22 cellular contexts compared by ENCODE assay signal in genomic region chr10:132047575-132048293, GRCh38. TPM values are rescaled to one million over a fixed set of nuclear protein-coding genes. Genes with fewer than 3 reads are reported as not detected.
DNase-seq lines count a peak whose midpoint lies in the region; ATAC-seq, FAIRE-seq and TF ChIP-seq lines count a peak whose summit lies in the region.
"Had no signal": no experiment of that assay in that cellular context is flagged by ENCODE, and none has a peak within 500 bp of the region (broad histone marks: within the 10 kb centered on the region; RNA-seq: fewer than 3 reads in every experiment).

No MANE protein-coding gene starts in this region.

- no peaks in the 10 kb centered on the region for H3K79me2 ChIP-seq in GM23338 (replicated peaks; ENCODE audit: insufficient read depth)
- no peaks in the 10 kb centered on the region for H3K79me2 ChIP-seq in osteoblast (ENCODE audit: insufficient read depth, low read length)

- 0 out of 2 replicates have a peak, but pooled peaks cover 4% of the 10 kb centered on the region for H3F3A ChIP-seq in GM23338 (replicated peaks; ENCODE audit: low read depth)

- H3K27me3 ChIP-seq in GM23338 (ENCODE audit: insufficient read depth) (no peaks in the 10 kb centered on the region), osteoblast (ENCODE audit: insufficient read depth, low read length) (peaks cover 14% of the 10 kb centered on the region)

- H3K4me1 ChIP-seq in GM23338 (ENCODE audit: insufficient read depth) (peaks cover 11% of the 10 kb centered on the region; the same call in 1 of the 2 replicates), kidney (ENCODE audit: control insufficient read depth in 1 of 2, insufficient read depth in 1 of 2, low read depth in 1 of 2, low read length in 2 of 2) (no peaks in the 10 kb centered on the region), osteoblast (ENCODE audit: insufficient read depth, low read length) (no peaks in the 10 kb centered on the region)
- H3K4me1 ChIP-seq: BE2C, HAP-1 had no signal

- no peak for FAIRE-seq in kidney (lab: Jason Lieb, UNC)
- FAIRE-seq: GM12891, GM18507, H54 had no signal

- H3K4me3 ChIP-seq in GM23338 (no peak overlapping the region), kidney (ENCODE audit: low read length in 2 of 2) (no peak overlapping the region), osteoblast (ENCODE audit: insufficient read depth, low read length) (no peak overlapping the region)
- H3K4me3 ChIP-seq: BLaER1 treated with 17β-estradiol and CSF1 and Interleukin-3, amounts not matched to agents 10 nM and 100 nM; HAP-1 had no signal

- H3K27ac ChIP-seq in C4-2B, result peak overlapping the region; percentile 44
- H3K27ac ChIP-seq in GM23338 (ENCODE audit: low read depth), result no peak overlapping the region
- H3K27ac ChIP-seq in kidney (ENCODE audit: low read depth in 2 of 2, low read length in 2 of 2), result no peak overlapping the region
- H3K27ac ChIP-seq in osteoblast (ENCODE audit: low read depth, low read length), result no peak overlapping the region
- H3K27ac ChIP-seq: BLaER1 treated with 17β-estradiol and CSF1 and Interleukin-3, amounts not matched to agents 10 nM and 100 nM had no signal

- intact Hi-C loops in kidney (cut with DNase I), result no loop called here

- H3K4me1 Mint-ChIP-seq in GM23338, result peaks cover 28% of the 10 kb centered on the region
- H3K4me1 Mint-ChIP-seq: CD4-positive, alpha-beta memory T cell had no signal

- H3K36me3 ChIP-seq in GM23338 (ENCODE audit: insufficient read depth) (0 out of 2 replicates have a peak, but pooled peaks cover 5% of the 10 kb centered on the region), kidney (ENCODE audit: control insufficient read depth in 1 of 2, insufficient read depth in 2 of 2, low read length in 2 of 2) (no peaks in the 10 kb centered on the region), osteoblast (ENCODE audit: insufficient read depth, low read length) (no peaks in the 10 kb centered on the region)
- H3K36me3 ChIP-seq: BE2C, HAP-1 had no signal

- H3K9me3 Mint-ChIP-seq in GM23338, result peaks cover 14% of the 10 kb centered on the region

- no peaks in the 10 kb centered on the region for H3K9me2 ChIP-seq in GM23338 (ENCODE audit: insufficient read depth)

- peaks cover 4% of the 10 kb centered on the region for H3K27me3 Mint-ChIP-seq in GM23338 (ENCODE audit: insufficient read depth, low read depth, poor library complexity)

- ATAC-seq in GM23338, result no peak
- ATAC-seq in HG03025 (IDR thresholded peaks at IDR 0.05; ENCODE audit: low FRiP score, unreplicated experiment), result no peak

- H3K9ac ChIP-seq in kidney (ENCODE audit: low read length in 2 of 2), result no peak overlapping the region
- H3K9ac ChIP-seq: BLaER1 treated with 17β-estradiol and CSF1 and Interleukin-3, amounts not matched to agents 10 nM and 100 nM had no signal

- H2AFZ ChIP-seq in GM23338 (peak overlapping the region; percentile 28; the same call in 1 of the 2 replicates), osteoblast (ENCODE audit: low read length) (no peak overlapping the region)

- H4K20me1 ChIP-seq in GM23338 (replicated peaks; ENCODE audit: insufficient read depth) (no peaks in the 10 kb centered on the region), osteoblast (ENCODE audit: insufficient read depth, low read length) (no peaks in the 10 kb centered on the region)
- H4K20me1 ChIP-seq: BLaER1 treated with 17β-estradiol and CSF1 and Interleukin-3, amounts not matched to agents 10 nM and 100 nM had no signal

- peaks cover 7% of the 10 kb centered on the region; the same call in 1 of the 3 replicates for H3K36me3 Mint-ChIP-seq in GM23338 (ENCODE audit: low read depth)

- DNase-seq in GM23338 (ENCODE audit: low spot score) (no peak), kidney (peak; percentile 34), osteoblast (ENCODE audit: insufficient read length, low spot score, missing footprints) (peak; percentile 58), kidney tubule cell (ENCODE audit: low spot score) (no peak), AG08395 (ENCODE audit: low spot score) (no peak), cerebellar nuclear complex (lab: John Stamatoyannopoulos, UW) (no peak)
- DNase-seq: AML-193; BE2C; Calu3; CD4-positive, alpha-beta memory T cell; COR-L47; DMS79 treated with DMSO at 0.1 percent for 48 hours; GF-D8; GOT3; HFFc6 had no signal

- TF ChIP-seq CTCF in C4-2B (conservative IDR thresholded peaks at IDR 0.05) (no peak), GM23338 (conservative IDR thresholded peaks at IDR 0.05; ENCODE audit: low read depth in 2 of 2) (no peak), kidney (IDR thresholded peaks at IDR 0.05; ENCODE audit: borderline replicate concordance, extremely low read depth, insufficient read depth) (no peak), osteoblast (IDR thresholded peaks at IDR 0.05; ENCODE audit: extremely low read depth, low read depth, low read length) (no peak)

- H3K4me2 ChIP-seq in GM23338 (no peak overlapping the region), osteoblast (ENCODE audit: insufficient read depth, low read length) (no peak overlapping the region)
- H3K4me2 ChIP-seq: BLaER1 treated with 17β-estradiol and CSF1 and Interleukin-3, amounts not matched to agents 10 nM and 100 nM had no signal

- H3K27ac Mint-ChIP-seq in GM23338, result no peak overlapping the region
- H3K27ac Mint-ChIP-seq: CD4-positive, alpha-beta memory T cell; HFFc6 had no signal

- H3K9me3 ChIP-seq in kidney (ENCODE audit: control insufficient read depth in 1 of 2, low read length in 2 of 2) (peaks cover 6 to 7% of the 10 kb centered on the region in 2 donors), osteoblast (ENCODE audit: low read depth, low read length) (peaks cover 3% of the 10 kb centered on the region)
- H3K9me3 ChIP-seq: BE2C had no signal

- H3K4me3 Mint-ChIP-seq in GM23338, result no peak overlapping the region
- H3K4me3 Mint-ChIP-seq: CD4-positive, alpha-beta memory T cell; HFFc6 had no signal

TF ChIP-seq in GM23338, 12 proteins besides CTCF, POLR2A, EP300 and RAD21 (continues in another document):
- no peak for TF ChIP-seq STAT1 (IDR thresholded peaks at IDR 0.05; ENCODE audit: unreplicated experiment)
- TF ChIP-seq POLR2AphosphoS5 (IDR thresholded peaks at IDR 0.05; ENCODE audit: low read depth), result no peak
- TF ChIP-seq ZNF331 (CRISPR knock-in tag; IDR thresholded peaks at IDR 0.05; ENCODE audit: low read depth), result no peak
- no peak for TF ChIP-seq EZH2 (IDR thresholded peaks at IDR 0.05; ENCODE audit: low read depth, unreplicated experiment)
- no peak for TF ChIP-seq ETS1 (IDR thresholded peaks at IDR 0.05)
- no peak for TF ChIP-seq NANOG (IDR thresholded peaks at IDR 0.05; ENCODE audit: borderline replicate concordance)

RNA-seq across cellular contexts. Expression of gene JAKMIP3, which starts 18.0 kb away (rescaled TPM):
- total RNA-seq in GM23338 (2014; rRNA removed; shearing (Covaris generic)), result 0.47 and 1.2 TPM in 2 replicates
- 0.70 and 0.87 TPM in 2 replicates for polyA plus RNA-seq in GM23338 (2016; fragmentation: Nextera tagmentation; extraction: Ambion mirVana)
- total RNA-seq in kidney, result 0.16 TPM
- 0.13 TPM for polyA plus RNA-seq in kidney (ENCODE audit: insufficient read depth, low read depth, low replicate concordance)
- total RNA-seq in osteoblast, result 0.29 and 0.36 TPM in 2 replicates

Comparison
In these comparisons a context has a peak if more than half of its experiments do, and no peak if none do; other contexts are left out.
1. DNase-seq: peak in kidney (single experiment) and osteoblast (single experiment); none in GM23338 (single experiment), kidney tubule cell (single experiment), AG08395 (single experiment) and cerebellar nuclear complex (0 of 2).